ENCODE assay signal across 22 cellular contexts in genomic region chr11:124249869-124250268, GRCh38. TPM values are rescaled to one million over a fixed set of nuclear protein-coding genes. Genes with fewer than 3 reads are reported as not detected.
"Had no signal": no experiment of that assay in that cellular context is flagged by ENCODE, and none has a peak within 500 bp of the region (broad histone marks: within the 10 kb centered on the region; RNA-seq: fewer than 3 reads in every experiment).

No MANE protein-coding gene starts in this region.

RNA-seq across cellular contexts. Expression of gene OR8G5, which starts 6.3 kb away (rescaled TPM):
- total RNA-seq: colonic mucosa, dermis blood vessel endothelial cell, dorsolateral prefrontal cortex, endothelial cell of umbilical vein, epithelial cell of proximal tubule, esophagus mucosa, esophagus squamous epithelium, gastrocnemius medialis, glomerular endothelial cell, heart right ventricle, kidney epithelial cell, left cardiac atrium, left lung, left ventricle myocardium superior, lower leg skin, lung microvascular endothelial cell, mesenteric fat pad, mesothelial cell of epicardium, mucosa of descending colon, myocyte had no signal
- polyA plus RNA-seq: endothelial cell of umbilical vein, heart right ventricle, keratinocyte had no signal

RNA-seq across cellular contexts. Expression of gene OR8G1, which starts 9.0 kb away (rescaled TPM):
- total RNA-seq: colonic mucosa, dermis blood vessel endothelial cell, endothelial cell of umbilical vein, epithelial cell of proximal tubule, esophagus mucosa, esophagus squamous epithelium, gastrocnemius medialis, glomerular endothelial cell, heart right ventricle, kidney epithelial cell, left cardiac atrium, left lung, left ventricle myocardium superior, lower leg skin, lower lobe of right lung, lung microvascular endothelial cell, mesenteric fat pad, mesothelial cell of epicardium, mucosa of descending colon, myocyte had no signal
- polyA plus RNA-seq: endothelial cell of umbilical vein, heart right ventricle, keratinocyte had no signal
